ENCODE assay signal across 8 cellular contexts in genomic region chr18:79567481-79568147, GRCh38.
DNase-seq lines count a peak whose midpoint lies in the region; ATAC-seq and TF ChIP-seq lines count a peak whose summit lies in the region.

No MANE protein-coding gene starts in this region.

- H3K4me1 ChIP-seq in osteoblast (ENCODE audit: insufficient read depth, low read length) (peaks cover 23% of the 10 kb centered on the region), BE2C (no peaks in the 10 kb centered on the region)

- no peak for TF ChIP-seq CTCF in fibroblast of villous mesenchyme (IDR thresholded peaks at IDR 0.05; ENCODE audit: insufficient read depth, low read depth, low read length)
- TF ChIP-seq CTCF in osteoblast (IDR thresholded peaks at IDR 0.05; ENCODE audit: extremely low read depth, low read depth, low read length): no peak
- TF ChIP-seq CTCF in natural killer cell (IDR thresholded peaks at IDR 0.05): no peak
- TF ChIP-seq CTCF in BE2C (IDR thresholded peaks at IDR 0.05; ENCODE audit: low read depth, low read length): no peak

- peaks cover 0 to 4% of the 10 kb centered on the region in 2 donors for H3K27me3 Mint-ChIP-seq in natural killer cell (ENCODE audit: low read depth in 2 of 2)

- peak overlapping the region; percentile 97 for H2AFZ ChIP-seq in osteoblast (ENCODE audit: low read length)

- no peaks in the 10 kb centered on the region for H4K20me1 ChIP-seq in osteoblast (ENCODE audit: insufficient read depth, low read length)

- peak overlapping the region; percentile 86 for H3K27ac ChIP-seq in osteoblast (ENCODE audit: low read depth, low read length)

- no peak overlapping the region for H3K4me3 ChIP-seq in fibroblast of villous mesenchyme (ENCODE audit: low read depth, low read length)
- H3K4me3 ChIP-seq in osteoblast (ENCODE audit: insufficient read depth, low read length): peak overlapping the region; percentile 56
- H3K4me3 ChIP-seq in BE2C (ENCODE audit: low read depth, low read length): no peak overlapping the region

- intact Hi-C loops in natural killer cell (cut with micrococcal nuclease): no loop called here

- H3K27me3 ChIP-seq in osteoblast (ENCODE audit: insufficient read depth, low read length) (no peaks in the 10 kb centered on the region), BE2C (no peaks in the 10 kb centered on the region)

- H3K27ac Mint-ChIP-seq in natural killer cell: no peak overlapping the region

- H3K36me3 ChIP-seq in osteoblast (ENCODE audit: insufficient read depth, low read length) (no peaks in the 10 kb centered on the region), BE2C (no peaks in the 10 kb centered on the region)

- H3K4me3 Mint-ChIP-seq in natural killer cell: no peak overlapping the region

- H3K4me2 ChIP-seq in osteoblast (ENCODE audit: insufficient read depth, low read length): peak overlapping the region; percentile 74

- DNase-seq in EL (peak; percentile 90), RPMI7951 (ENCODE audit: low read depth) (peak; percentile 64), fibroblast of villous mesenchyme (ENCODE audit: low read depth) (peak; percentile 81), osteoblast (ENCODE audit: insufficient read length, low spot score, missing footprints) (peak; percentile 99), cerebellar nuclear complex (lab: John Stamatoyannopoulos, UW) (no peak), natural killer cell (no peak), foreskin melanocyte (no peak), BE2C (no peak)

- H3K4me1 Mint-ChIP-seq in natural killer cell: no peaks in the 10 kb centered on the region

- no peaks in the 10 kb centered on the region for H3K36me3 Mint-ChIP-seq in natural killer cell

- no peaks in the 10 kb centered on the region for H3K9me3 Mint-ChIP-seq in natural killer cell

- no peaks in the 10 kb centered on the region for H3K9me3 ChIP-seq in osteoblast (ENCODE audit: low read depth, low read length)
- no peaks in the 10 kb centered on the region for H3K9me3 ChIP-seq in BE2C

- H3K79me2 ChIP-seq in osteoblast (ENCODE audit: insufficient read depth, low read length): no peaks in the 10 kb centered on the region

- no peak for ATAC-seq in natural killer cell

Comparison
In these comparisons a context has a peak if more than half of its experiments do, and no peak if none do; other contexts are left out.
1. DNase-seq: peak in EL (single experiment), RPMI7951 (single experiment), fibroblast of villous mesenchyme (single experiment) and osteoblast (single experiment); none in cerebellar nuclear complex (0 of 2), natural killer cell (single experiment), foreskin melanocyte (single experiment) and BE2C (single experiment).